1 cellular context compared by ENCODE assay signal in the genomic region with DNA sequence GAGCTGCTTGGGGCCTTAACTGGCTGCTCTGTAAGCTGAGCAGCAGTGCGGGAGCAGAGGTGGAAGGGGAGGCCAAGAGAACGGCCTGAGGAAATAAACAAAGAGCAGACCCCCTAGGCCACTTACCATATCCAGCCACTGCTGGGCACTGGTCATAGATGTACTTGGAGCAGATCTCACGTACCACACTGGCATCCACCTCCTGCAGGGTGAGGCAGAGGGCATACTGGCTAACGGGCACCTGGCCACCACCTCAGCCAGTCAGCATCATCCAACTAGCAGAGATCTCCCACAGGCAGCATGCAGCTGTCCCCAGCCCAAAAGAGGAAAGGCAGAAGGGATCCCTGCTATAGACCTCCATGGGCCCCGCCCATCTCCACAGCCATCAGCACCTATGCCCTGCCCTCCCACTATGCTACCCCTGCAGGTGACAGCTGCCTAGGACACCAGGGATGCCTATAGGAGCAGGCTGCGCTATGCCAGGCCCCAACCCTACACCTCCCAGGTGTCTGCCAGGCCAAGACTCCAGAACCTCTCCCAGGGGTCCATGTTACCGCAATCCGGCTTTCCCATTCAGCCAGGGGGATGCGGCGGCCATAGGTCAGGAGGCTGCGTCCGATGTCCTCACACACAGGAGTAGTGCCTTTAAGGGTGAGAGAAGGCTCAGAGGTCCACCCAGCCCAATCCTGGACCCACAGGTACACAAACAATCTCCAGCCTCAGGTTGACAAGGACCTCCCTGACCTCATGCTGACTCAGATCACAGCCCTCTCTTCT.
TF ChIP-seq lines count a peak whose summit lies in the region.

No MANE protein-coding gene starts in this region.

TF ChIP-seq in IMR-90, 13 proteins besides CTCF, POLR2A, EP300 and RAD21:
- TF ChIP-seq RCOR1 (IDR thresholded peaks at IDR 0.05; ENCODE audit: insufficient replicate concordance, low read length) (no peak), SMC3 (IDR thresholded peaks at IDR 0.05; ENCODE audit: low read depth, low read length) (no peak), MAZ (IDR thresholded peaks at IDR 0.05; ENCODE audit: borderline replicate concordance, low read depth, low read length) (no peak), BHLHE40 (IDR thresholded peaks at IDR 0.05; ENCODE audit: low read depth, low read length) (no peak), MAFK (IDR thresholded peaks at IDR 0.05; ENCODE audit: low read depth, low read length) (no peak)
- TF ChIP-seq, protein P1, sequence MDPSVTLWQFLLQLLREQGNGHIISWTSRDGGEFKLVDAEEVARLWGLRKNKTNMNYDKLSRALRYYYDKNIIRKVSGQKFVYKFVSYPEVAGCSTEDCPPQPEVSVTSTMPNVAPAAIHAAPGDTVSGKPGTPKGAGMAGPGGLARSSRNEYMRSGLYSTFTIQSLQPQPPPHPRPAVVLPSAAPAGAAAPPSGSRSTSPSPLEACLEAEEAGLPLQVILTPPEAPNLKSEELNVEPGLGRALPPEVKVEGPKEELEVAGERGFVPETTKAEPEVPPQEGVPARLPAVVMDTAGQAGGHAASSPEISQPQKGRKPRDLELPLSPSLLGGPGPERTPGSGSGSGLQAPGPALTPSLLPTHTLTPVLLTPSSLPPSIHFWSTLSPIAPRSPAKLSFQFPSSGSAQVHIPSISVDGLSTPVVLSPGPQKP (IDR thresholded peaks at IDR 0.05; ENCODE audit: borderline replicate concordance, low read depth, low read length): no peak
- TF ChIP-seq, protein P2, sequence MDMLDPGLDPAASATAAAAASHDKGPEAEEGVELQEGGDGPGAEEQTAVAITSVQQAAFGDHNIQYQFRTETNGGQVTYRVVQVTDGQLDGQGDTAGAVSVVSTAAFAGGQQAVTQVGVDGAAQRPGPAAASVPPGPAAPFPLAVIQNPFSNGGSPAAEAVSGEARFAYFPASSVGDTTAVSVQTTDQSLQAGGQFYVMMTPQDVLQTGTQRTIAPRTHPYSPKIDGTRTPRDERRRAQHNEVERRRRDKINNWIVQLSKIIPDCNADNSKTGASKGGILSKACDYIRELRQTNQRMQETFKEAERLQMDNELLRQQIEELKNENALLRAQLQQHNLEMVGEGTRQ (IDR thresholded peaks at IDR 0.05; ENCODE audit: low read depth, low read length): no peak
TF ChIP-seq in IMR-90: peak in this region for 0.
